Comparison of ENCODE assay signal across 8 cellular contexts in genomic region chr10:51892965-51893658, GRCh38.
DNase-seq lines count a peak whose midpoint lies in the region; ATAC-seq and TF ChIP-seq lines count a peak whose summit lies in the region.
"Had no signal": no experiment of that assay in that cellular context is flagged by ENCODE, and none has a peak within 500 bp of the region (broad histone marks: within the 10 kb centered on the region; RNA-seq: fewer than 3 reads in every experiment).

No MANE protein-coding gene starts in this region.

- peak; percentile 49 for DNase-seq in HCEC 1CT
- DNase-seq in NCI-H2081 treated with DMSO at 0.1 percent for 48 hours (lab: John Stamatoyannopoulos, UW), result peak; percentile 29
- peak; percentile 61 for DNase-seq in endodermal cell
- DNase-seq in activated effector memory CD4-positive, alpha-beta T cell treated with anti-CD3 and anti-CD28 coated beads, Interleukin-2, amount 50 U/mL, for 16 hours, result no peak
- no peak for DNase-seq in activated CD4-positive, alpha-beta T cell treated with anti-CD3 and anti-CD28 coated beads, Interleukin-2, amount 50 U/mL, for 4 hours

- no peak overlapping the region for H3K4me3 ChIP-seq in endodermal cell (ENCODE audit: low read length)
- H3K4me3 ChIP-seq: SJSA1 had no signal

- H3K36me3 Mint-ChIP-seq in endodermal cell (ENCODE audit: low read depth), result no peaks in the 10 kb centered on the region

- no peaks in the 10 kb centered on the region for H3K27me3 Mint-ChIP-seq in endodermal cell (ENCODE audit: insufficient read depth)

- TF ChIP-seq CTCF in endodermal cell (conservative IDR thresholded peaks at IDR 0.05), result peak; percentile 71

- H3K4me3 Mint-ChIP-seq in endodermal cell, result no peak overlapping the region

- no peak overlapping the region for H3K27ac ChIP-seq in endodermal cell (ENCODE audit: low read depth, low read length)
- H3K27ac ChIP-seq: SJSA1 had no signal

- WGBS in endodermal cell (ENCODE audit: insufficient coverage in 1 of 2, insufficient read length in 1 of 2), 2 experiments, result 75% methylated on average over 1 of the region's 1 CpG; no CpG with 5 or more reads in 1 of the 2 experiments

- H3K9me3 Mint-ChIP-seq in endodermal cell, result no peaks in the 10 kb centered on the region

- no peaks in the 10 kb centered on the region for H3K4me1 ChIP-seq in endodermal cell (ENCODE audit: control insufficient read depth, insufficient read depth, low read length)
- H3K4me1 ChIP-seq: SJSA1 had no signal

- H3K9me3 ChIP-seq in endodermal cell (ENCODE audit: control insufficient read depth, low read length), result no peaks in the 10 kb centered on the region
- H3K9me3 ChIP-seq: SJSA1 had no signal

- H3K36me3 ChIP-seq in endodermal cell (ENCODE audit: control insufficient read depth, insufficient read depth, low read length), result no peaks in the 10 kb centered on the region
- H3K36me3 ChIP-seq: SJSA1 had no signal

- no peak overlapping the region for H3K27ac Mint-ChIP-seq in endodermal cell

- no peaks in the 10 kb centered on the region for H3K27me3 ChIP-seq in endodermal cell (ENCODE audit: control insufficient read depth, insufficient read depth, low read length, poor library complexity, severe bottlenecking)
- H3K27me3 ChIP-seq: SJSA1 had no signal

- peak; percentile 91 for ATAC-seq in GM18499 (IDR thresholded peaks at IDR 0.05; ENCODE audit: insufficient read depth, unreplicated experiment)
- ATAC-seq in GM19455 (IDR thresholded peaks at IDR 0.05; ENCODE audit: unreplicated experiment), result no peak

- no peak overlapping the region for H3K9ac ChIP-seq in endodermal cell (ENCODE audit: extremely low read depth, low read length, poor library complexity, severe bottlenecking)

- no peaks in the 10 kb centered on the region for H3K4me1 Mint-ChIP-seq in endodermal cell

Comparison
In these comparisons a context has a peak if more than half of its experiments do, and no peak if none do; other contexts are left out.
1. DNase-seq: peak in HCEC 1CT (single experiment), NCI-H2081 treated with DMSO at 0.1 percent for 48 hours (single experiment) and endodermal cell (single experiment); none in activated effector memory CD4-positive, alpha-beta T cell treated with anti-CD3 and anti-CD28 coated beads, Interleukin-2, amount 50 U/mL, for 16 hours (single experiment) and activated CD4-positive, alpha-beta T cell treated with anti-CD3 and anti-CD28 coated beads, Interleukin-2, amount 50 U/mL, for 4 hours (0 of 2).